Comparison of ENCODE assay signal across 17 cellular contexts in genomic region chr21:41359289-41359688, GRCh38. TPM values are rescaled to one million over a fixed set of nuclear protein-coding genes. Genes with fewer than 3 reads are reported as not detected.
DNase-seq lines count a peak whose midpoint lies in the region; ATAC-seq and TF ChIP-seq lines count a peak whose summit lies in the region.
"Had no signal": no experiment of that assay in that cellular context is flagged by ENCODE, and none has a peak within 500 bp of the region (broad histone marks: within the 10 kb centered on the region; RNA-seq: fewer than 3 reads in every experiment).

No MANE protein-coding gene starts in this region.

- POLR2A ChIA-PET in CD4-positive, alpha-beta memory T cell (lab: Charles Lee; ENCODE audit: partially characterized antibody) = interaction anchor here (5.8 kb wide), 1 partner anchor 12 kb away, joined by 67 read pairs; no protein-coding TSS in a partner anchor

- H3K79me2 ChIP-seq in GM23338 (replicated peaks; ENCODE audit: insufficient read depth) = no peaks in the 10 kb centered on the region

- peaks cover 27% of the 10 kb centered on the region for H3K4me1 ChIP-seq in CD4-positive, alpha-beta memory T cell (ENCODE audit: insufficient read depth, low read length)
- H3K4me1 ChIP-seq in GM23338 (ENCODE audit: insufficient read depth) = no peaks in the 10 kb centered on the region; the same call in 1 of the 2 replicates
- H3K4me1 ChIP-seq: adrenal gland had no signal

- no peaks in the 10 kb centered on the region for H3K27me3 Mint-ChIP-seq in CD4-positive, alpha-beta memory T cell
- H3K27me3 Mint-ChIP-seq in GM23338 (ENCODE audit: insufficient read depth, low read depth, poor library complexity) = peaks cover 2% of the 10 kb centered on the region
- H3K27me3 Mint-ChIP-seq in effector memory CD8-positive, alpha-beta T cell = no peaks in the 10 kb centered on the region
- H3K27me3 Mint-ChIP-seq in neural crest cell (ENCODE audit: low read depth) = no peaks in the 10 kb centered on the region

- no peak overlapping the region for H3K4me3 Mint-ChIP-seq in CD4-positive, alpha-beta memory T cell
- H3K4me3 Mint-ChIP-seq in GM23338 (no peak overlapping the region), neural crest cell (no peak overlapping the region)
- H3K4me3 Mint-ChIP-seq in effector memory CD8-positive, alpha-beta T cell = no peak overlapping the region
- H3K4me3 Mint-ChIP-seq: activated T-cell treated with anti-CD3 and anti-CD28 coated beads, Interleukin-2, amount 50 U/mL, for 72 hours had no signal

- peaks cover 19 to 35% (median 31%) of the 10 kb centered on the region in 4 donors for H3K4me1 Mint-ChIP-seq in CD4-positive, alpha-beta memory T cell
- H3K4me1 Mint-ChIP-seq in GM23338 (peaks cover 12% of the 10 kb centered on the region), neural crest cell (peaks cover 7% of the 10 kb centered on the region)
- H3K4me1 Mint-ChIP-seq in effector memory CD8-positive, alpha-beta T cell (ENCODE audit: low read depth in 2 of 2) = peaks cover 23 to 31% of the 10 kb centered on the region in 2 donors

- CTCF ChIA-PET in CD4-positive, alpha-beta memory T cell (lab: Charles Lee; ENCODE audit: partially characterized antibody) = interaction anchor here (1.4 kb wide), 1 partner anchor 13 kb away, joined by 3 read pairs; no protein-coding TSS in a partner anchor

- H3K9me3 Mint-ChIP-seq in CD4-positive, alpha-beta memory T cell = peaks cover 0 to 4% (median under 1%) of the 10 kb centered on the region in 8 donors
- H3K9me3 Mint-ChIP-seq in GM23338 (no peaks in the 10 kb centered on the region), neural crest cell (no peaks in the 10 kb centered on the region)
- no peaks in the 10 kb centered on the region for H3K9me3 Mint-ChIP-seq in effector memory CD8-positive, alpha-beta T cell

- peak overlapping the region in 5 of 7 donors; percentile 49 to 79 (median 70) for H3K27ac Mint-ChIP-seq in CD4-positive, alpha-beta memory T cell
- no peak overlapping the region for H3K27ac Mint-ChIP-seq in GM23338
- H3K27ac Mint-ChIP-seq in effector memory CD8-positive, alpha-beta T cell = peak overlapping the region; percentile 80 to 84
- H3K27ac Mint-ChIP-seq in neural crest cell (ENCODE audit: unreplicated experiment) = no peak overlapping the region
- H3K27ac Mint-ChIP-seq: activated T-cell treated with anti-CD3 and anti-CD28 coated beads, Interleukin-2, amount 50 U/mL, for 72 hours had no signal

- no peaks in the 10 kb centered on the region for H3F3A ChIP-seq in GM23338 (replicated peaks; ENCODE audit: low read depth)

- H3K27me3 ChIP-seq in CD4-positive, alpha-beta memory T cell (ENCODE audit: insufficient read depth, low read length) = no peaks in the 10 kb centered on the region
- H3K27me3 ChIP-seq in GM23338 (ENCODE audit: insufficient read depth) = no peaks in the 10 kb centered on the region
- H3K27me3 ChIP-seq: adrenal gland had no signal

- DNase-seq in CD4-positive, alpha-beta memory T cell = no peak
- DNase-seq in GM23338 (ENCODE audit: low spot score) = peak; percentile 67
- no peak for DNase-seq in effector memory CD8-positive, alpha-beta T cell
- DNase-seq in neural crest cell (ENCODE audit: low read depth, low spot score) = peak; percentile 21
- no peak for DNase-seq in cerebellar cortex (ENCODE audit: low spot score)
- no peak for DNase-seq in hippocampal formation (lab: John Stamatoyannopoulos, UW)
- DNase-seq: activated T-cell treated with anti-CD3 and anti-CD28 coated beads, Interleukin-2, amount 50 U/mL, for 72 hours; central memory CD4-positive, alpha-beta T cell; hypothalamus; NCI-H2171; occipital lobe; stimulated activated CD4-positive, alpha-beta T cell treated with anti-CD3 and anti-CD28 coated beads, Interleukin-1b, Interleukin-23, amount 100 ng/mL, for 48 hours; substantia nigra had no signal

- H4K20me1 ChIP-seq in GM23338 (replicated peaks; ENCODE audit: insufficient read depth) = no peaks in the 10 kb centered on the region

- H3K4me3 ChIP-seq in CD4-positive, alpha-beta memory T cell (ENCODE audit: low read length in 2 of 2) = no peak overlapping the region
- no peak overlapping the region for H3K4me3 ChIP-seq in GM23338
- H3K4me3 ChIP-seq: adrenal gland, mucosa of descending colon had no signal

- peaks cover 8 to 15% of the 10 kb centered on the region in 2 donors for H3K36me3 Mint-ChIP-seq in CD4-positive, alpha-beta memory T cell
- no peaks in the 10 kb centered on the region for H3K36me3 Mint-ChIP-seq in GM23338 (ENCODE audit: low read depth)
- peaks cover 24% of the 10 kb centered on the region for H3K36me3 Mint-ChIP-seq in effector memory CD8-positive, alpha-beta T cell (ENCODE audit: insufficient read depth)
- no peaks in the 10 kb centered on the region for H3K36me3 Mint-ChIP-seq in neural crest cell (ENCODE audit: low read depth)

- ATAC-seq in GM23338 (peak; percentile 87), GM21390 (IDR thresholded peaks at IDR 0.05; ENCODE audit: unreplicated experiment) (no peak)
- no peak for ATAC-seq in effector memory CD8-positive, alpha-beta T cell (replicated peaks)
- ATAC-seq: activated T-cell treated with anti-CD3 and anti-CD28 coated beads, Interleukin-2, amount 50 U/mL, for 72 hours; sciatic nerve had no signal

- H3K36me3 ChIP-seq in CD4-positive, alpha-beta memory T cell (ENCODE audit: insufficient read depth, low read length) = no peaks in the 10 kb centered on the region
- H3K36me3 ChIP-seq in GM23338 (ENCODE audit: insufficient read depth) = no peaks in the 10 kb centered on the region
- H3K36me3 ChIP-seq: adrenal gland had no signal

- H2AFZ ChIP-seq in GM23338 = peak overlapping the region; percentile 72; the same call in 1 of the 2 replicates

- H3K4me2 ChIP-seq in GM23338 = no peak overlapping the region

- intact Hi-C loops in CD4-positive, alpha-beta memory T cell (cut with micrococcal nuclease) = no loop called here

- no peaks in the 10 kb centered on the region for H3K9me3 ChIP-seq in CD4-positive, alpha-beta memory T cell (ENCODE audit: control insufficient read depth in 1 of 2, low read length in 2 of 2)
- H3K9me3 ChIP-seq: adrenal gland, mucosa of descending colon had no signal

- no peak overlapping the region for H3K27ac ChIP-seq in CD4-positive, alpha-beta memory T cell (ENCODE audit: low read depth, low read length)
- H3K27ac ChIP-seq in GM23338 (ENCODE audit: low read depth) = no peak overlapping the region
- H3K27ac ChIP-seq: adrenal gland had no signal

- H3K9me2 ChIP-seq in GM23338 (ENCODE audit: insufficient read depth) = 0 out of 2 replicates have a peak, but pooled peaks cover 4% of the 10 kb centered on the region

- TF ChIP-seq CTCF in GM23338 (conservative IDR thresholded peaks at IDR 0.05; ENCODE audit: low read depth in 2 of 2) (peak in 1 of 2 experiments; percentile 37; a peak in 2 of 4 replicates), neural crest cell (conservative IDR thresholded peaks at IDR 0.05) (no peak)

TF ChIP-seq in GM23338, 12 proteins besides CTCF, POLR2A, EP300 and RAD21 (continues in another document):
- TF ChIP-seq REST (IDR thresholded peaks at IDR 0.05; ENCODE audit: unreplicated experiment) (no peak), EZH2 (IDR thresholded peaks at IDR 0.05; ENCODE audit: low read depth, unreplicated experiment) (no peak)

RNA-seq across cellular contexts. Expression of gene MX2, which starts 2.5 kb away (rescaled TPM):
- 100 to 1,000 TPM in 1 of 2 experiments, 10 to 100 TPM in 1; 98.7 to 107 TPM for total RNA-seq in CD4-positive, alpha-beta memory T cell
- polyA plus RNA-seq in CD4-positive, alpha-beta memory T cell = 10 to 100 TPM; 29.6 to 46.9 TPM
- 8.1 and 9.2 TPM in 2 replicates for total RNA-seq in GM23338 (2014; rRNA removed; shearing (Covaris generic))
- 5.4 and 6.1 TPM in 2 replicates for polyA plus RNA-seq in GM23338 (2016; fragmentation: Nextera tagmentation; extraction: Ambion mirVana)
- not detected in 2 replicates for total RNA-seq in neural crest cell

RNA-seq across cellular contexts. Expression of gene FAM3B, which starts 42.7 kb away (rescaled TPM):
- not detected for total RNA-seq in CD4-positive, alpha-beta memory T cell
- not detected for polyA plus RNA-seq in CD4-positive, alpha-beta memory T cell
- total RNA-seq in GM23338 (2014; rRNA removed; shearing (Covaris generic)) = 0.74 and 2.5 TPM in 2 replicates
- polyA plus RNA-seq in GM23338 (2016; fragmentation: Nextera tagmentation; extraction: Ambion mirVana) = 2.5 and 3.6 TPM in 2 replicates
- 0.23 TPM in 1 of 2 replicates, not detected in the other for total RNA-seq in neural crest cell
- total RNA-seq: activated T-cell treated with anti-CD3 and anti-CD28 coated beads, Interleukin-2, amount 50 U/mL, for 72 hours; occipital lobe had no signal

Comparison
In these comparisons a context has a peak if more than half of its experiments do, and no peak if none do; other contexts are left out.
1. DNase-seq: peak in GM23338 (single experiment) and neural crest cell (single experiment); none in CD4-positive, alpha-beta memory T cell (0 of 5), effector memory CD8-positive, alpha-beta T cell (0 of 3), cerebellar cortex (single experiment) and hippocampal formation (0 of 2).
2. H3K27ac Mint-ChIP-seq: peak in CD4-positive, alpha-beta memory T cell (5 of 7) and effector memory CD8-positive, alpha-beta T cell (2 of 2); none in GM23338 (single experiment) and neural crest cell (single experiment).